Comparison of ENCODE assay signal across 1 cellular context in the genomic region with DNA sequence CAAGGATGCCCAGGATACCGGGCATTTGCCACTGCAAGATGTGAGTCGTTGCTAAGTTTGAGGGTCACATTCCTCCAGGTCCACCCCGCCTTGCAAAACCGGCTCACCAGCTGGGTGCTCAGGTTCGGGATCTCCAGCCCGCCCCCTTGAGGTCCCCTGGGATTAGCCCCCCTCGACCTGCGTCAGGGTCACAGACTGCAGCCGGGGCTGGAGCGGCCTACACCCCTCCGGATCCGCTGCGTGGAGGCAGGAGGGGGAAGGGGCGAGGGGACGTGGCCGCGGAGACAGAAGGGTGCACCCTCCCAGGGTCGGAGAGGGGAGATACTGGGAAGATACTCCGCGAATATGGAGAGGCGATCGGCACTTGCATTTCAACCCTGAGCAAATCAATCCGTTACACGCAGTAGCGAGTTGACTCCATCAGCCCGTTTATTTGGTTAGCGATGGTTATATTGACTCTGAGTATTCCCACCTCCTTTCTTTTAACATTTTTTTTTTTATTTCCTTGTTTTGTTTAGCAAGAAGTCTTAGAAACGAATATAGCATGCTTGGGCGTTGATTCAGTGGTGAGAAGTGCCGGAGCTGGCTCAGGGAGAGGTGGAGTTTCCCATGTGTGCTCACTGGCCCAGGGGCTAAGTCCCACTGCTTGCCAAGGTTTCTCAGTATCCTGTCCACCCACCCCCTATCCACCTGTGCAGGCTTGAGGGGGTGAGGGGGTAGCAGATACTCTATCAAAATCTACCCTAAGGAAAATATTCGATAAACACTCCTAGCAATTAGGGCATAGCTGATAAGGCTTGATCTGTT.
TF ChIP-seq lines count a peak whose summit lies in the region.

No MANE protein-coding gene starts in this region.

TF ChIP-seq in K562, 482 proteins besides CTCF, POLR2A, EP300 and RAD21 (continued from another document):
- TF ChIP-seq, protein P1, sequence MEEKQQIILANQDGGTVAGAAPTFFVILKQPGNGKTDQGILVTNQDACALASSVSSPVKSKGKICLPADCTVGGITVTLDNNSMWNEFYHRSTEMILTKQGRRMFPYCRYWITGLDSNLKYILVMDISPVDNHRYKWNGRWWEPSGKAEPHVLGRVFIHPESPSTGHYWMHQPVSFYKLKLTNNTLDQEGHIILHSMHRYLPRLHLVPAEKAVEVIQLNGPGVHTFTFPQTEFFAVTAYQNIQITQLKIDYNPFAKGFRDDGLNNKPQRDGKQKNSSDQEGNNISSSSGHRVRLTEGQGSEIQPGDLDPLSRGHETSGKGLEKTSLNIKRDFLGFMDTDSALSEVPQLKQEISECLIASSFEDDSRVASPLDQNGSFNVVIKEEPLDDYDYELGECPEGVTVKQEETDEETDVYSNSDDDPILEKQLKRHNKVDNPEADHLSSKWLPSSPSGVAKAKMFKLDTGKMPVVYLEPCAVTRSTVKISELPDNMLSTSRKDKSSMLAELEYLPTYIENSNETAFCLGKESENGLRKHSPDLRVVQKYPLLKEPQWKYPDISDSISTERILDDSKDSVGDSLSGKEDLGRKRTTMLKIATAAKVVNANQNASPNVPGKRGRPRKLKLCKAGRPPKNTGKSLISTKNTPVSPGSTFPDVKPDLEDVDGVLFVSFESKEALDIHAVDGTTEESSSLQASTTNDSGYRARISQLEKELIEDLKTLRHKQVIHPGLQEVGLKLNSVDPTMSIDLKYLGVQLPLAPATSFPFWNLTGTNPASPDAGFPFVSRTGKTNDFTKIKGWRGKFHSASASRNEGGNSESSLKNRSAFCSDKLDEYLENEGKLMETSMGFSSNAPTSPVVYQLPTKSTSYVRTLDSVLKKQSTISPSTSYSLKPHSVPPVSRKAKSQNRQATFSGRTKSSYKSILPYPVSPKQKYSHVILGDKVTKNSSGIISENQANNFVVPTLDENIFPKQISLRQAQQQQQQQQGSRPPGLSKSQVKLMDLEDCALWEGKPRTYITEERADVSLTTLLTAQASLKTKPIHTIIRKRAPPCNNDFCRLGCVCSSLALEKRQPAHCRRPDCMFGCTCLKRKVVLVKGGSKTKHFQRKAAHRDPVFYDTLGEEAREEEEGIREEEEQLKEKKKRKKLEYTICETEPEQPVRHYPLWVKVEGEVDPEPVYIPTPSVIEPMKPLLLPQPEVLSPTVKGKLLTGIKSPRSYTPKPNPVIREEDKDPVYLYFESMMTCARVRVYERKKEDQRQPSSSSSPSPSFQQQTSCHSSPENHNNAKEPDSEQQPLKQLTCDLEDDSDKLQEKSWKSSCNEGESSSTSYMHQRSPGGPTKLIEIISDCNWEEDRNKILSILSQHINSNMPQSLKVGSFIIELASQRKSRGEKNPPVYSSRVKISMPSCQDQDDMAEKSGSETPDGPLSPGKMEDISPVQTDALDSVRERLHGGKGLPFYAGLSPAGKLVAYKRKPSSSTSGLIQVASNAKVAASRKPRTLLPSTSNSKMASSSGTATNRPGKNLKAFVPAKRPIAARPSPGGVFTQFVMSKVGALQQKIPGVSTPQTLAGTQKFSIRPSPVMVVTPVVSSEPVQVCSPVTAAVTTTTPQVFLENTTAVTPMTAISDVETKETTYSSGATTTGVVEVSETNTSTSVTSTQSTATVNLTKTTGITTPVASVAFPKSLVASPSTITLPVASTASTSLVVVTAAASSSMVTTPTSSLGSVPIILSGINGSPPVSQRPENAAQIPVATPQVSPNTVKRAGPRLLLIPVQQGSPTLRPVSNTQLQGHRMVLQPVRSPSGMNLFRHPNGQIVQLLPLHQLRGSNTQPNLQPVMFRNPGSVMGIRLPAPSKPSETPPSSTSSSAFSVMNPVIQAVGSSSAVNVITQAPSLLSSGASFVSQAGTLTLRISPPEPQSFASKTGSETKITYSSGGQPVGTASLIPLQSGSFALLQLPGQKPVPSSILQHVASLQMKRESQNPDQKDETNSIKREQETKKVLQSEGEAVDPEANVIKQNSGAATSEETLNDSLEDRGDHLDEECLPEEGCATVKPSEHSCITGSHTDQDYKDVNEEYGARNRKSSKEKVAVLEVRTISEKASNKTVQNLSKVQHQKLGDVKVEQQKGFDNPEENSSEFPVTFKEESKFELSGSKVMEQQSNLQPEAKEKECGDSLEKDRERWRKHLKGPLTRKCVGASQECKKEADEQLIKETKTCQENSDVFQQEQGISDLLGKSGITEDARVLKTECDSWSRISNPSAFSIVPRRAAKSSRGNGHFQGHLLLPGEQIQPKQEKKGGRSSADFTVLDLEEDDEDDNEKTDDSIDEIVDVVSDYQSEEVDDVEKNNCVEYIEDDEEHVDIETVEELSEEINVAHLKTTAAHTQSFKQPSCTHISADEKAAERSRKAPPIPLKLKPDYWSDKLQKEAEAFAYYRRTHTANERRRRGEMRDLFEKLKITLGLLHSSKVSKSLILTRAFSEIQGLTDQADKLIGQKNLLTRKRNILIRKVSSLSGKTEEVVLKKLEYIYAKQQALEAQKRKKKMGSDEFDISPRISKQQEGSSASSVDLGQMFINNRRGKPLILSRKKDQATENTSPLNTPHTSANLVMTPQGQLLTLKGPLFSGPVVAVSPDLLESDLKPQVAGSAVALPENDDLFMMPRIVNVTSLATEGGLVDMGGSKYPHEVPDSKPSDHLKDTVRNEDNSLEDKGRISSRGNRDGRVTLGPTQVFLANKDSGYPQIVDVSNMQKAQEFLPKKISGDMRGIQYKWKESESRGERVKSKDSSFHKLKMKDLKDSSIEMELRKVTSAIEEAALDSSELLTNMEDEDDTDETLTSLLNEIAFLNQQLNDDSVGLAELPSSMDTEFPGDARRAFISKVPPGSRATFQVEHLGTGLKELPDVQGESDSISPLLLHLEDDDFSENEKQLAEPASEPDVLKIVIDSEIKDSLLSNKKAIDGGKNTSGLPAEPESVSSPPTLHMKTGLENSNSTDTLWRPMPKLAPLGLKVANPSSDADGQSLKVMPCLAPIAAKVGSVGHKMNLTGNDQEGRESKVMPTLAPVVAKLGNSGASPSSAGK (IDR thresholded peaks at IDR 0.05) = peak; percentile 14; the same call in 1 of the 2 replicates
- no peak for TF ChIP-seq KHSRP (IDR thresholded peaks at IDR 0.05)
- TF ChIP-seq ZC3H4 (CRISPR knock-in tag; IDR thresholded peaks at IDR 0.05; ENCODE audit: borderline replicate concordance) = 0 out of 2 replicates have a peak, but pooled peaks have one; percentile 75
- no peak for TF ChIP-seq CREB1 (IDR thresholded peaks at IDR 0.05)
- peak; percentile 54; the same call in 1 of the 2 replicates for TF ChIP-seq CREB1 (CRISPR knock-in tag; IDR thresholded peaks at IDR 0.05)
- TF ChIP-seq PYGO2 (tag; IDR thresholded peaks at IDR 0.05) = peak; percentile 7; the same call in 1 of the 2 replicates
- TF ChIP-seq, protein P2, sequence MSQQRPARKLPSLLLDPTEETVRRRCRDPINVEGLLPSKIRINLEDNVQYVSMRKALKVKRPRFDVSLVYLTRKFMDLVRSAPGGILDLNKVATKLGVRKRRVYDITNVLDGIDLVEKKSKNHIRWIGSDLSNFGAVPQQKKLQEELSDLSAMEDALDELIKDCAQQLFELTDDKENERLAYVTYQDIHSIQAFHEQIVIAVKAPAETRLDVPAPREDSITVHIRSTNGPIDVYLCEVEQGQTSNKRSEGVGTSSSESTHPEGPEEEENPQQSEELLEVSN (IDR thresholded peaks at IDR 0.05; ENCODE audit: borderline replicate concordance in 1 of 2, extremely low read depth in 1 of 2, insufficient read depth in 1 of 2, insufficient read length in 1 of 2, low read depth in 1 of 2, low read length in 1 of 2, poor library complexity in 1 of 2, severe bottlenecking in 1 of 2) = no peak
- no peak for TF ChIP-seq ZNF133 (CRISPR knock-in tag; IDR thresholded peaks at IDR 0.05)
- no peak for TF ChIP-seq PHB (CRISPR knock-in tag; IDR thresholded peaks at IDR 0.05)
- TF ChIP-seq, protein P3, sequence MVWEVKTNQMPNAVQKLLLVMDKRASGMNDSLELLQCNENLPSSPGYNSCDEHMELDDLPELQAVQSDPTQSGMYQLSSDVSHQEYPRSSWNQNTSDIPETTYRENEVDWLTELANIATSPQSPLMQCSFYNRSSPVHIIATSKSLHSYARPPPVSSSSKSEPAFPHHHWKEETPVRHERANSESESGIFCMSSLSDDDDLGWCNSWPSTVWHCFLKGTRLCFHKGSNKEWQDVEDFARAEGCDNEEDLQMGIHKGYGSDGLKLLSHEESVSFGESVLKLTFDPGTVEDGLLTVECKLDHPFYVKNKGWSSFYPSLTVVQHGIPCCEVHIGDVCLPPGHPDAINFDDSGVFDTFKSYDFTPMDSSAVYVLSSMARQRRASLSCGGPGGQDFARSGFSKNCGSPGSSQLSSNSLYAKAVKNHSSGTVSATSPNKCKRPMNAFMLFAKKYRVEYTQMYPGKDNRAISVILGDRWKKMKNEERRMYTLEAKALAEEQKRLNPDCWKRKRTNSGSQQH (CRISPR knock-in tag; IDR thresholded peaks at IDR 0.05) = no peak
- peak; percentile 3; the same call in 1 of the 2 replicates for TF ChIP-seq MYNN (IDR thresholded peaks at IDR 0.05)
- no peak for TF ChIP-seq MYNN (CRISPR knock-in tag; IDR thresholded peaks at IDR 0.05)
- TF ChIP-seq, protein P4, sequence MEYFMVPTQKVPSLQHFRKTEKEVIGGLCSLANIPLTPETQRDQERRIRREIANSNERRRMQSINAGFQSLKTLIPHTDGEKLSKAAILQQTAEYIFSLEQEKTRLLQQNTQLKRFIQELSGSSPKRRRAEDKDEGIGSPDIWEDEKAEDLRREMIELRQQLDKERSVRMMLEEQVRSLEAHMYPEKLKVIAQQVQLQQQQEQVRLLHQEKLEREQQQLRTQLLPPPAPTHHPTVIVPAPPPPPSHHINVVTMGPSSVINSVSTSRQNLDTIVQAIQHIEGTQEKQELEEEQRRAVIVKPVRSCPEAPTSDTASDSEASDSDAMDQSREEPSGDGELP (CRISPR knock-in tag; IDR thresholded peaks at IDR 0.05; ENCODE audit: borderline replicate concordance) = peak; percentile 7; the same call in 1 of the 2 replicates
- TF ChIP-seq ASH1L (IDR thresholded peaks at IDR 0.05; ENCODE audit: borderline replicate concordance, low read depth, partially characterized antibody) = no peak
- TF ChIP-seq ZNF12 (CRISPR knock-in tag; IDR thresholded peaks at IDR 0.05) = no peak
- TF ChIP-seq, protein P5, sequence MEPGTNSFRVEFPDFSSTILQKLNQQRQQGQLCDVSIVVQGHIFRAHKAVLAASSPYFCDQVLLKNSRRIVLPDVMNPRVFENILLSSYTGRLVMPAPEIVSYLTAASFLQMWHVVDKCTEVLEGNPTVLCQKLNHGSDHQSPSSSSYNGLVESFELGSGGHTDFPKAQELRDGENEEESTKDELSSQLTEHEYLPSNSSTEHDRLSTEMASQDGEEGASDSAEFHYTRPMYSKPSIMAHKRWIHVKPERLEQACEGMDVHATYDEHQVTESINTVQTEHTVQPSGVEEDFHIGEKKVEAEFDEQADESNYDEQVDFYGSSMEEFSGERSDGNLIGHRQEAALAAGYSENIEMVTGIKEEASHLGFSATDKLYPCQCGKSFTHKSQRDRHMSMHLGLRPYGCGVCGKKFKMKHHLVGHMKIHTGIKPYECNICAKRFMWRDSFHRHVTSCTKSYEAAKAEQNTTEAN (CRISPR knock-in tag; IDR thresholded peaks at IDR 0.05) = no peak
- peak; percentile 40; the same call in 1 of the 2 replicates for TF ChIP-seq FOXP1 (CRISPR knock-in tag; IDR thresholded peaks at IDR 0.05)
- TF ChIP-seq SIX5 (IDR thresholded peaks at IDR 0.05; ENCODE audit: borderline replicate concordance in 1 of 2, insufficient read depth in 1 of 2, low read depth in 1 of 2, low read length in 2 of 2) = no peak
- TF ChIP-seq KAT7 (CRISPR knock-in tag; IDR thresholded peaks at IDR 0.05; ENCODE audit: borderline replicate concordance) = peak; percentile 78
- no peak for TF ChIP-seq NR2C2 (CRISPR knock-in tag; IDR thresholded peaks at IDR 0.05)
- peak; percentile 50; the same call in 1 of the 2 replicates for TF ChIP-seq NR2C2 (tag; IDR thresholded peaks at IDR 0.05)
- TF ChIP-seq SMC3 (conservative IDR thresholded peaks at IDR 0.05; ENCODE audit: insufficient read depth, low read depth, low read length) = no peak
- peak; percentile 67 for TF ChIP-seq ZFX (CRISPR knock-in tag; IDR thresholded peaks at IDR 0.05)
- peak; percentile 53 for TF ChIP-seq CBFA2T3 (IDR thresholded peaks at IDR 0.05)
- TF ChIP-seq, protein P6, sequence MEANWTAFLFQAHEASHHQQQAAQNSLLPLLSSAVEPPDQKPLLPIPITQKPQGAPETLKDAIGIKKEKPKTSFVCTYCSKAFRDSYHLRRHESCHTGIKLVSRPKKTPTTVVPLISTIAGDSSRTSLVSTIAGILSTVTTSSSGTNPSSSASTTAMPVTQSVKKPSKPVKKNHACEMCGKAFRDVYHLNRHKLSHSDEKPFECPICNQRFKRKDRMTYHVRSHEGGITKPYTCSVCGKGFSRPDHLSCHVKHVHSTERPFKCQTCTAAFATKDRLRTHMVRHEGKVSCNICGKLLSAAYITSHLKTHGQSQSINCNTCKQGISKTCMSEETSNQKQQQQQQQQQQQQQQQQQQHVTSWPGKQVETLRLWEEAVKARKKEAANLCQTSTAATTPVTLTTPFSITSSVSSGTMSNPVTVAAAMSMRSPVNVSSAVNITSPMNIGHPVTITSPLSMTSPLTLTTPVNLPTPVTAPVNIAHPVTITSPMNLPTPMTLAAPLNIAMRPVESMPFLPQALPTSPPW (CRISPR knock-in tag; IDR thresholded peaks at IDR 0.05) = peak; percentile 37
- TF ChIP-seq KLF16 (IDR thresholded peaks at IDR 0.05) = 0 out of 2 replicates have a peak, but pooled peaks have one; percentile 3
- TF ChIP-seq NRF1 (conservative IDR thresholded peaks at IDR 0.05 in 1 of 2, IDR thresholded peaks at IDR 0.05 in 1 of 2) = peak; percentile 12 to 23; a peak in 1 of 4 replicates
- TF ChIP-seq, protein P7, sequence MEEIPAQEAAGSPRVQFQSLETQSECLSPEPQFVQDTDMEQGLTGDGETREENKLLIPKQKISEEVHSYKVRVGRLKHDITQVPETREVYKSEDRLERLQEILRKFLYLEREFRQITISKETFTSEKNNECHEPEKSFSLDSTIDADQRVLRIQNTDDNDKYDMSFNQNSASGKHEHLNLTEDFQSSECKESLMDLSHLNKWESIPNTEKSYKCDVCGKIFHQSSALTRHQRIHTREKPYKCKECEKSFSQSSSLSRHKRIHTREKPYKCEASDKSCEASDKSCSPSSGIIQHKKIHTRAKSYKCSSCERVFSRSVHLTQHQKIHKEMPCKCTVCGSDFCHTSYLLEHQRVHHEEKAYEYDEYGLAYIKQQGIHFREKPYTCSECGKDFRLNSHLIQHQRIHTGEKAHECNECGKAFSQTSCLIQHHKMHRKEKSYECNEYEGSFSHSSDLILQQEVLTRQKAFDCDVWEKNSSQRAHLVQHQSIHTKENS (CRISPR knock-in tag; IDR thresholded peaks at IDR 0.05) = no peak
- no peak for TF ChIP-seq SETDB1 (IDR thresholded peaks at IDR 0.05; ENCODE audit: low read length)
